In the genomic region with DNA sequence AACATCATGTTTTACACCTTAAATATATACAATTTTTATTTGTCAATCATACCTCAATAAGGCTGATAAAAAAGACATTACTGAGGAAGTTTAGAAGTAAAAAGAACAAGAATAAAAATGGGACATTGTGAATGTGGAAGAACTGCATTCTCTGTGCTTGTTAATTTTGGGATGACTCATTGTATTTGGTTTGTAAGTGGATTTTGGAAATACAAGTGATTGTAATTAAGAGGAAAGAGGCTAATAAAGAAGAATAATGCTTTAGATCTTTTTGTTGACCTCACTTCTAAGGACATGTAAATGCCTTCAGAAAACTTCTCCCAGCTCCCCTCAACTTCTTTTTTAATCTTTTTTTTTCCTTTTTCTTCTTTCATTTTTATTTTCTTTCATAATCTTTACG, we compare ENCODE assay signal across 1 cellular context.
TF ChIP-seq lines count a peak whose summit lies in the region.

No MANE protein-coding gene starts in this region.

TF ChIP-seq in GM23338, 12 proteins besides CTCF, POLR2A, EP300 and RAD21 (continued from another document):
- TF ChIP-seq, protein P1, sequence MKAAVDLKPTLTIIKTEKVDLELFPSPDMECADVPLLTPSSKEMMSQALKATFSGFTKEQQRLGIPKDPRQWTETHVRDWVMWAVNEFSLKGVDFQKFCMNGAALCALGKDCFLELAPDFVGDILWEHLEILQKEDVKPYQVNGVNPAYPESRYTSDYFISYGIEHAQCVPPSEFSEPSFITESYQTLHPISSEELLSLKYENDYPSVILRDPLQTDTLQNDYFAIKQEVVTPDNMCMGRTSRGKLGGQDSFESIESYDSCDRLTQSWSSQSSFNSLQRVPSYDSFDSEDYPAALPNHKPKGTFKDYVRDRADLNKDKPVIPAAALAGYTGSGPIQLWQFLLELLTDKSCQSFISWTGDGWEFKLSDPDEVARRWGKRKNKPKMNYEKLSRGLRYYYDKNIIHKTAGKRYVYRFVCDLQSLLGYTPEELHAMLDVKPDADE (IDR thresholded peaks at IDR 0.05) = no peak
- TF ChIP-seq POLR2AphosphoS5 (IDR thresholded peaks at IDR 0.05; ENCODE audit: low read depth) = no peak
- TF ChIP-seq, protein P2, sequence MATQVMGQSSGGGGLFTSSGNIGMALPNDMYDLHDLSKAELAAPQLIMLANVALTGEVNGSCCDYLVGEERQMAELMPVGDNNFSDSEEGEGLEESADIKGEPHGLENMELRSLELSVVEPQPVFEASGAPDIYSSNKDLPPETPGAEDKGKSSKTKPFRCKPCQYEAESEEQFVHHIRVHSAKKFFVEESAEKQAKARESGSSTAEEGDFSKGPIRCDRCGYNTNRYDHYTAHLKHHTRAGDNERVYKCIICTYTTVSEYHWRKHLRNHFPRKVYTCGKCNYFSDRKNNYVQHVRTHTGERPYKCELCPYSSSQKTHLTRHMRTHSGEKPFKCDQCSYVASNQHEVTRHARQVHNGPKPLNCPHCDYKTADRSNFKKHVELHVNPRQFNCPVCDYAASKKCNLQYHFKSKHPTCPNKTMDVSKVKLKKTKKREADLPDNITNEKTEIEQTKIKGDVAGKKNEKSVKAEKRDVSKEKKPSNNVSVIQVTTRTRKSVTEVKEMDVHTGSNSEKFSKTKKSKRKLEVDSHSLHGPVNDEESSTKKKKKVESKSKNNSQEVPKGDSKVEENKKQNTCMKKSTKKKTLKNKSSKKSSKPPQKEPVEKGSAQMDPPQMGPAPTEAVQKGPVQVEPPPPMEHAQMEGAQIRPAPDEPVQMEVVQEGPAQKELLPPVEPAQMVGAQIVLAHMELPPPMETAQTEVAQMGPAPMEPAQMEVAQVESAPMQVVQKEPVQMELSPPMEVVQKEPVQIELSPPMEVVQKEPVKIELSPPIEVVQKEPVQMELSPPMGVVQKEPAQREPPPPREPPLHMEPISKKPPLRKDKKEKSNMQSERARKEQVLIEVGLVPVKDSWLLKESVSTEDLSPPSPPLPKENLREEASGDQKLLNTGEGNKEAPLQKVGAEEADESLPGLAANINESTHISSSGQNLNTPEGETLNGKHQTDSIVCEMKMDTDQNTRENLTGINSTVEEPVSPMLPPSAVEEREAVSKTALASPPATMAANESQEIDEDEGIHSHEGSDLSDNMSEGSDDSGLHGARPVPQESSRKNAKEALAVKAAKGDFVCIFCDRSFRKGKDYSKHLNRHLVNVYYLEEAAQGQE (IDR thresholded peaks at IDR 0.05; ENCODE audit: unreplicated experiment) = no peak
